ENCODE assay signal across 11 cellular contexts in genomic region chr11:128291043-128291442, GRCh38.
DNase-seq lines count a peak whose midpoint lies in the region; ATAC-seq and TF ChIP-seq lines count a peak whose summit lies in the region.
"Had no signal": no experiment of that assay in that cellular context is flagged by ENCODE, and none has a peak within 500 bp of the region (broad histone marks: within the 10 kb centered on the region; RNA-seq: fewer than 3 reads in every experiment).

No MANE protein-coding gene starts in this region.

- H3K9ac ChIP-seq in SK-N-SH, result no peak overlapping the region
- peak overlapping the region; percentile 52; the same call in 1 of the 2 replicates for H3K9ac ChIP-seq in OCI-LY1 (ENCODE audit: low read length)
- H3K9ac ChIP-seq in endocrine pancreas (ENCODE audit: control insufficient read depth, insufficient read depth, low read length), result no peak overlapping the region

- no peak for TF ChIP-seq EP300 in SK-N-SH (IDR thresholded peaks at IDR 0.05; ENCODE audit: borderline replicate concordance in 1 of 2, low read depth in 1 of 2, low read length in 1 of 2)

- H3K79me2 ChIP-seq in SK-N-SH (ENCODE audit: insufficient read depth) (no peaks in the 10 kb centered on the region), OCI-LY1 (ENCODE audit: insufficient read depth, low read length) (no peaks in the 10 kb centered on the region)

- POLR2A ChIA-PET in SK-N-SH (lab: Yijun Ruan, JAX), result no interaction called here

- H3K4me1 ChIP-seq in SK-N-SH (ENCODE audit: control insufficient read depth in 1 of 2, insufficient read depth in 2 of 2, low read depth in 1 of 2, low read length in 1 of 2) (peaks cover 0 to 16% of the 10 kb centered on the region in 2 experiments; a peak in 2 of 4 replicates), OCI-LY1 (ENCODE audit: insufficient read depth, low read length, severe bottlenecking) (peaks cover 32% of the 10 kb centered on the region), endocrine pancreas (ENCODE audit: control insufficient read depth, insufficient read depth, low read length) (peaks cover 9% of the 10 kb centered on the region)
- H3K4me1 ChIP-seq: foreskin keratinocyte had no signal

- TF ChIP-seq CTCF in SK-N-SH (IDR thresholded peaks at IDR 0.05) (no peak), OCI-LY1 (IDR thresholded peaks at IDR 0.05; ENCODE audit: low read length) (no peak)

- H3F3A ChIP-seq in SK-N-SH (replicated peaks; ENCODE audit: insufficient read depth) (no peaks in the 10 kb centered on the region), OCI-LY1 (ENCODE audit: insufficient read depth, low read length) (no peaks in the 10 kb centered on the region)

- peak overlapping the region in 1 of 2 experiments; percentile 5; a peak in 1 of 4 replicates for H3K27ac ChIP-seq in SK-N-SH (ENCODE audit: low read depth in 2 of 2, low read length in 1 of 2)
- H3K27ac ChIP-seq in OCI-LY1 (ENCODE audit: low read depth, low read length, poor library complexity, severe bottlenecking), result peak overlapping the region; percentile 85
- peak overlapping the region in 20 of 21 experiments; percentile 7 to 92 (median 70) for H3K27ac ChIP-seq in skin epidermis
- H3K27ac ChIP-seq: cardiac muscle cell, foreskin keratinocyte had no signal

- no peak for ATAC-seq in SK-N-SH treated with all-trans-retinoic acid at 6 μM for 48 hours
- ATAC-seq in GM18861 (IDR thresholded peaks at IDR 0.05; ENCODE audit: unreplicated experiment), result no peak
- ATAC-seq in GM18867 (IDR thresholded peaks at IDR 0.05; ENCODE audit: unreplicated experiment), result no peak

- H3K4me2 ChIP-seq in SK-N-SH (no peak overlapping the region), OCI-LY1 (ENCODE audit: low read length) (peak overlapping the region; percentile 62)

- H3K36me3 ChIP-seq in SK-N-SH (replicated peaks in 1 of 2; ENCODE audit: control insufficient read depth in 1 of 2, insufficient read depth in 2 of 2, low read length in 1 of 2) (no peaks in the 10 kb centered on the region), OCI-LY1 (ENCODE audit: insufficient read depth, low read length) (no peaks in the 10 kb centered on the region), endocrine pancreas (ENCODE audit: control insufficient read depth, insufficient read depth, low read length) (no peaks in the 10 kb centered on the region)
- H3K36me3 ChIP-seq: cardiac muscle cell had no signal

- H3K4me3 ChIP-seq in SK-N-SH (ENCODE audit: low read depth in 2 of 2, low read length in 1 of 2) (no peak overlapping the region), OCI-LY1 (ENCODE audit: low read depth, low read length, poor library complexity, severe bottlenecking) (peak overlapping the region; percentile 31), endocrine pancreas (ENCODE audit: control insufficient read depth, insufficient read depth, low read length) (peak overlapping the region; percentile 49), skin epidermis (no peak overlapping the region)
- H3K4me3 ChIP-seq: cardiac muscle cell had no signal

- no peaks in the 10 kb centered on the region for H3K9me2 ChIP-seq in SK-N-SH
- H3K9me2 ChIP-seq in OCI-LY1 (ENCODE audit: low read depth, low read length), result no peaks in the 10 kb centered on the region

- CTCF ChIA-PET in SK-N-SH (lab: Yijun Ruan, JAX), result interaction anchor here (0.6 to 4.4 kb wide), 37 partner anchors 9 to 540 kb away, joined by 3 to 112 read pairs (median 5); no protein-coding TSS in a partner anchor

- DNase-seq in SK-N-SH, result peak; percentile 11
- no peak for DNase-seq in NCI-H2029 treated with DMSO at 0.1 percent for 48 hours (lab: John Stamatoyannopoulos, UW)
- DNase-seq: foreskin keratinocyte, Kasumi-1 had no signal

- H4K20me1 ChIP-seq in SK-N-SH (ENCODE audit: insufficient read depth) (no peaks in the 10 kb centered on the region), OCI-LY1 (ENCODE audit: insufficient read depth, low read length) (no peaks in the 10 kb centered on the region)

- no peak; the same call in 1 of the 2 replicates for TF ChIP-seq RAD21 in SK-N-SH (IDR thresholded peaks at IDR 0.05; ENCODE audit: low read length)

- H2AFZ ChIP-seq in SK-N-SH (ENCODE audit: low read depth) (no peak overlapping the region), OCI-LY1 (ENCODE audit: low read length) (no peak overlapping the region)

- WGBS in SK-N-SH (ENCODE audit: low lambda C conversion rate), result 92% methylated on average over 4 of the region's 7 CpGs

- H3K9me3 ChIP-seq in SK-N-SH (no peaks in the 10 kb centered on the region), OCI-LY1 (ENCODE audit: low read length) (no peaks in the 10 kb centered on the region), endocrine pancreas (ENCODE audit: control insufficient read depth, low read length) (no peaks in the 10 kb centered on the region)

- no peaks in the 10 kb centered on the region for H3K27me3 ChIP-seq in SK-N-SH (ENCODE audit: insufficient read depth)
- no peaks in the 10 kb centered on the region for H3K27me3 ChIP-seq in OCI-LY1 (ENCODE audit: insufficient read depth, low read length)
- H3K27me3 ChIP-seq in endocrine pancreas (ENCODE audit: control insufficient read depth, insufficient read depth, low read length), result no peaks in the 10 kb centered on the region
- H3K27me3 ChIP-seq: foreskin keratinocyte had no signal

TF ChIP-seq in SK-N-SH, 30 proteins besides CTCF, POLR2A, EP300 and RAD21 (continues in another document):
- TF ChIP-seq MEF2A (IDR thresholded peaks at IDR 0.05; ENCODE audit: borderline replicate concordance, low read depth), result no peak
- no peak for TF ChIP-seq JUND (IDR thresholded peaks at IDR 0.05)
- TF ChIP-seq SIN3A (IDR thresholded peaks at IDR 0.05; ENCODE audit: borderline replicate concordance, low read depth, low read length), result no peak
- no peak for TF ChIP-seq FOXM1 (IDR thresholded peaks at IDR 0.05; ENCODE audit: low read depth)
- no peak for TF ChIP-seq MAX (IDR thresholded peaks at IDR 0.05; ENCODE audit: low read depth)
- TF ChIP-seq PBX3 (IDR thresholded peaks at IDR 0.05), result no peak
- TF ChIP-seq IRF3 (IDR thresholded peaks at IDR 0.05; ENCODE audit: low read depth, low read length), result no peak
- no peak for TF ChIP-seq TEAD4 (IDR thresholded peaks at IDR 0.05; ENCODE audit: borderline replicate concordance, insufficient read depth)

TF ChIP-seq in SK-N-SH treated with all-trans-retinoic acid at 6 μM for 48 hours, 23 proteins besides CTCF, POLR2A, EP300 and RAD21:
- TF ChIP-seq ZNF565 (CRISPR knock-in tag; conservative IDR thresholded peaks at IDR 0.05; ENCODE audit: low read depth) (no peak), ZFP30 (CRISPR knock-in tag; IDR thresholded peaks at IDR 0.05) (no peak), POU6F1 (CRISPR knock-in tag; IDR thresholded peaks at IDR 0.05; ENCODE audit: borderline replicate concordance, low read depth) (no peak), BACH2 (CRISPR knock-in tag; IDR thresholded peaks at IDR 0.05; ENCODE audit: borderline replicate concordance) (no peak), TSHZ2 (CRISPR knock-in tag; IDR thresholded peaks at IDR 0.05) (no peak), PPARA (CRISPR knock-in tag; IDR thresholded peaks at IDR 0.05; ENCODE audit: borderline replicate concordance) (no peak), TOX (CRISPR knock-in tag; IDR thresholded peaks at IDR 0.05; ENCODE audit: borderline replicate concordance) (no peak), ZC3H10 (CRISPR knock-in tag; IDR thresholded peaks at IDR 0.05) (no peak)

Comparison
In these comparisons a context has a peak if more than half of its experiments do, and no peak if none do; other contexts are left out.
1. H3K4me3 ChIP-seq: peak in OCI-LY1 (single experiment) and endocrine pancreas (single experiment); none in SK-N-SH (0 of 2) and skin epidermis (0 of 7).